1 cellular context compared by ENCODE assay signal in the genomic region with DNA sequence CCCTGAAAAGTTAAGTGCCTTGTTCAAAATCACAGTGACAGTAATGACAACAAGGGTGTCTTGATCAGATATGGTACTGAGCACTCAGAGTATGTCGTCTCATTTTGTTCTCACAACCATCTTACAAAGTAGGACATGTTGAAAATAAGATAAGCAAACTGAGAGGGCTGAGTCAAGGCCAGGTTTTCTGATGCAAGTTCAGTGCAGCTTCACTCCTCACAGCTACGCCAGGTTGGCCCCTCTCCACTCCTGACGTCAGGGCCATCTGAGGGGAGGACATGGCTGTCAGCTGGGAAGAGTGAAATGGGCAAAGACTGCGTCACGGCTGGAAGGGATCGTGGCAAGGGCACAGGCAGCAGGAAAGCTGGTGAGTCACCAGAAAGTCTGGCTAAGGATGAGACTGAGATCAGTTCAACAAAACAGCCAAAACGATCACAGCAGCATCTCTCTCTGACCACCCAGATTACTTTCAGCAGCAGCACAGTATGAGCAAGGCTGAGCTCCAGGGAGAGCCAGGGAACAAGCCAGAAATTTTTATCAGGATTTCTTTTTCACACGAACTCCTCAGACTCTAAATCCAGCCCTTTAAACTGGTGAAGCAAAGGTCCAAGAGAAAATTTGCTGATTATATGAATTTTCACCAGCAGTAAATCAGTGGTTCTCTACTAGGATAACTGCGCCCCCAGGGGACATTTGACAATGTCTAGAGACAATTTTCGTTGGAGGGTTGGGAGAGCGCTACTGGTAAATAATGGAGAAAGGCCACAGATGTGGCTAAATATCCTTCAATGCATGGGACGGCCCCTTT.
TF ChIP-seq lines count a peak whose summit lies in the region.

No MANE protein-coding gene starts in this region.

TF ChIP-seq in K562, 482 proteins besides CTCF, POLR2A, EP300 and RAD21 (continued from another document and continues in another):
- no peak for TF ChIP-seq TCF7 (IDR thresholded peaks at IDR 0.05; ENCODE audit: borderline replicate concordance)
- no peak for TF ChIP-seq RNF219 (CRISPR knock-in tag; IDR thresholded peaks at IDR 0.05)
- TF ChIP-seq ZNF184 (CRISPR knock-in tag; IDR thresholded peaks at IDR 0.05) = no peak
- no peak for TF ChIP-seq ZNF232 (CRISPR knock-in tag; IDR thresholded peaks at IDR 0.05)
- TF ChIP-seq, protein P1, sequence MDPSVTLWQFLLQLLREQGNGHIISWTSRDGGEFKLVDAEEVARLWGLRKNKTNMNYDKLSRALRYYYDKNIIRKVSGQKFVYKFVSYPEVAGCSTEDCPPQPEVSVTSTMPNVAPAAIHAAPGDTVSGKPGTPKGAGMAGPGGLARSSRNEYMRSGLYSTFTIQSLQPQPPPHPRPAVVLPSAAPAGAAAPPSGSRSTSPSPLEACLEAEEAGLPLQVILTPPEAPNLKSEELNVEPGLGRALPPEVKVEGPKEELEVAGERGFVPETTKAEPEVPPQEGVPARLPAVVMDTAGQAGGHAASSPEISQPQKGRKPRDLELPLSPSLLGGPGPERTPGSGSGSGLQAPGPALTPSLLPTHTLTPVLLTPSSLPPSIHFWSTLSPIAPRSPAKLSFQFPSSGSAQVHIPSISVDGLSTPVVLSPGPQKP (CRISPR knock-in tag; IDR thresholded peaks at IDR 0.05) = no peak
- no peak for TF ChIP-seq TCF15 (CRISPR knock-in tag; IDR thresholded peaks at IDR 0.05)
- TF ChIP-seq SREBF1 (IDR thresholded peaks at IDR 0.05; ENCODE audit: borderline replicate concordance, low read depth, low read length) = no peak
- no peak for TF ChIP-seq YY1 (IDR thresholded peaks at IDR 0.05; ENCODE audit: borderline replicate concordance in 1 of 3, control insufficient read depth in 1 of 3, extremely low read depth in 1 of 3, insufficient read depth in 3 of 3, insufficient read length in 1 of 3, insufficient replicate concordance in 2 of 3, low read depth in 1 of 3, low read length in 2 of 3)
- TF ChIP-seq ZNF384 (IDR thresholded peaks at IDR 0.05; ENCODE audit: low read depth, low read length) = no peak
- TF ChIP-seq BRD4 (IDR thresholded peaks at IDR 0.05) = no peak; the same call in 1 of the 2 replicates
- TF ChIP-seq SP1 (CRISPR knock-in tag; IDR thresholded peaks at IDR 0.05) = no peak
- TF ChIP-seq RBM25 (IDR thresholded peaks at IDR 0.05; ENCODE audit: low read depth, low read length, severe bottlenecking) = no peak
- no peak for TF ChIP-seq ZNF561 (CRISPR knock-in tag; conservative IDR thresholded peaks at IDR 0.05)
- peak; percentile 71; the same call in 1 of the 2 replicates for TF ChIP-seq BACH1 (tag; IDR thresholded peaks at IDR 0.05)
- TF ChIP-seq ZNF764 (CRISPR knock-in tag; IDR thresholded peaks at IDR 0.05; ENCODE audit: low read depth) = no peak
- TF ChIP-seq SAFB2 (IDR thresholded peaks at IDR 0.05; ENCODE audit: borderline replicate concordance, low read depth, low read length, severe bottlenecking) = no peak
- TF ChIP-seq RHOXF2B (CRISPR knock-in tag; conservative IDR thresholded peaks at IDR 0.05) = no peak
- no peak for TF ChIP-seq SMARCB1 (IDR thresholded peaks at IDR 0.05; ENCODE audit: insufficient read length, low read depth)
- TF ChIP-seq GABPB1 (CRISPR knock-in tag; IDR thresholded peaks at IDR 0.05) = 0 out of 2 replicates have a peak, but pooled peaks have one; percentile 18
- TF ChIP-seq, protein P2, sequence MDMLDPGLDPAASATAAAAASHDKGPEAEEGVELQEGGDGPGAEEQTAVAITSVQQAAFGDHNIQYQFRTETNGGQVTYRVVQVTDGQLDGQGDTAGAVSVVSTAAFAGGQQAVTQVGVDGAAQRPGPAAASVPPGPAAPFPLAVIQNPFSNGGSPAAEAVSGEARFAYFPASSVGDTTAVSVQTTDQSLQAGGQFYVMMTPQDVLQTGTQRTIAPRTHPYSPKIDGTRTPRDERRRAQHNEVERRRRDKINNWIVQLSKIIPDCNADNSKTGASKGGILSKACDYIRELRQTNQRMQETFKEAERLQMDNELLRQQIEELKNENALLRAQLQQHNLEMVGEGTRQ (CRISPR knock-in tag; IDR thresholded peaks at IDR 0.05) = no peak
- TF ChIP-seq, protein P3, sequence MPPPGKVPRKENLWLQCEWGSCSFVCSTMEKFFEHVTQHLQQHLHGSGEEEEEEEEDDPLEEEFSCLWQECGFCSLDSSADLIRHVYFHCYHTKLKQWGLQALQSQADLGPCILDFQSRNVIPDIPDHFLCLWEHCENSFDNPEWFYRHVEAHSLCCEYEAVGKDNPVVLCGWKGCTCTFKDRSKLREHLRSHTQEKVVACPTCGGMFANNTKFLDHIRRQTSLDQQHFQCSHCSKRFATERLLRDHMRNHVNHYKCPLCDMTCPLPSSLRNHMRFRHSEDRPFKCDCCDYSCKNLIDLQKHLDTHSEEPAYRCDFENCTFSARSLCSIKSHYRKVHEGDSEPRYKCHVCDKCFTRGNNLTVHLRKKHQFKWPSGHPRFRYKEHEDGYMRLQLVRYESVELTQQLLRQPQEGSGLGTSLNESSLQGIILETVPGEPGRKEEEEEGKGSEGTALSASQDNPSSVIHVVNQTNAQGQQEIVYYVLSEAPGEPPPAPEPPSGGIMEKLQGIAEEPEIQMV (tag; conservative IDR thresholded peaks at IDR 0.05; ENCODE audit: low read depth) = 0 out of 2 replicates have a peak, but pooled peaks have one; percentile 4
- TF ChIP-seq CUX1 (CRISPR knock-in tag; IDR thresholded peaks at IDR 0.05) = no peak
- TF ChIP-seq ZSCAN32 (CRISPR knock-in tag; IDR thresholded peaks at IDR 0.05) = peak; percentile 67; the same call in 1 of the 2 replicates
- peak; percentile 80 for TF ChIP-seq SMARCE1 (IDR thresholded peaks at IDR 0.05)
- TF ChIP-seq JUN (IDR thresholded peaks at IDR 0.05; ENCODE audit: borderline replicate concordance, low read depth, low read length) = peak; percentile 89
- no peak for TF ChIP-seq JUN (CRISPR knock-in tag; IDR thresholded peaks at IDR 0.05; ENCODE audit: borderline replicate concordance)
- no peak for TF ChIP-seq HBP1 (CRISPR knock-in tag; IDR thresholded peaks at IDR 0.05)
- no peak for TF ChIP-seq ZKSCAN1 (IDR thresholded peaks at IDR 0.05; ENCODE audit: low read depth, low read length)
- no peak for TF ChIP-seq ZNF140 (CRISPR knock-in tag; IDR thresholded peaks at IDR 0.05)
- no peak for TF ChIP-seq RFX7 (CRISPR knock-in tag; IDR thresholded peaks at IDR 0.05)
- TF ChIP-seq, protein P4, sequence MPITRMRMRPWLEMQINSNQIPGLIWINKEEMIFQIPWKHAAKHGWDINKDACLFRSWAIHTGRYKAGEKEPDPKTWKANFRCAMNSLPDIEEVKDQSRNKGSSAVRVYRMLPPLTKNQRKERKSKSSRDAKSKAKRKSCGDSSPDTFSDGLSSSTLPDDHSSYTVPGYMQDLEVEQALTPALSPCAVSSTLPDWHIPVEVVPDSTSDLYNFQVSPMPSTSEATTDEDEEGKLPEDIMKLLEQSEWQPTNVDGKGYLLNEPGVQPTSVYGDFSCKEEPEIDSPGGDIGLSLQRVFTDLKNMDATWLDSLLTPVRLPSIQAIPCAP (CRISPR knock-in tag; IDR thresholded peaks at IDR 0.05; ENCODE audit: borderline replicate concordance) = no peak
- TF ChIP-seq ZNF778 (CRISPR knock-in tag; IDR thresholded peaks at IDR 0.05) = no peak
- TF ChIP-seq, protein P5, sequence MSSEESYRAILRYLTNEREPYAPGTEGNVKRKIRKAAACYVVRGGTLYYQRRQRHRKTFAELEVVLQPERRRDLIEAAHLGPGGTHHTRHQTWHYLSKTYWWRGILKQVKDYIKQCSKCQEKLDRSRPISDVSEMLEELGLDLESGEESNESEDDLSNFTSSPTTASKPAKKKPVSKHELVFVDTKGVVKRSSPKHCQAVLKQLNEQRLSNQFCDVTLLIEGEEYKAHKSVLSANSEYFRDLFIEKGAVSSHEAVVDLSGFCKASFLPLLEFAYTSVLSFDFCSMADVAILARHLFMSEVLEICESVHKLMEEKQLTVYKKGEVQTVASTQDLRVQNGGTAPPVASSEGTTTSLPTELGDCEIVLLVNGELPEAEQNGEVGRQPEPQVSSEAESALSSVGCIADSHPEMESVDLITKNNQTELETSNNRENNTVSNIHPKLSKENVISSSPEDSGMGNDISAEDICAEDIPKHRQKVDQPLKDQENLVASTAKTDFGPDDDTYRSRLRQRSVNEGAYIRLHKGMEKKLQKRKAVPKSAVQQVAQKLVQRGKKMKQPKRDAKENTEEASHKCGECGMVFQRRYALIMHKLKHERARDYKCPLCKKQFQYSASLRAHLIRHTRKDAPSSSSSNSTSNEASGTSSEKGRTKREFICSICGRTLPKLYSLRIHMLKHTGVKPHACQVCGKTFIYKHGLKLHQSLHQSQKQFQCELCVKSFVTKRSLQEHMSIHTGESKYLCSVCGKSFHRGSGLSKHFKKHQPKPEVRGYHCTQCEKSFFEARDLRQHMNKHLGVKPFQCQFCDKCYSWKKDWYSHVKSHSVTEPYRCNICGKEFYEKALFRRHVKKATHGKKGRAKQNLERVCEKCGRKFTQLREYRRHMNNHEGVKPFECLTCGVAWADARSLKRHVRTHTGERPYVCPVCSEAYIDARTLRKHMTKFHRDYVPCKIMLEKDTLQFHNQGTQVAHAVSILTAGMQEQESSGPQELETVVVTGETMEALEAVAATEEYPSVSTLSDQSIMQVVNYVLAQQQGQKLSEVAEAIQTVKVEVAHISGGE (CRISPR knock-in tag; IDR thresholded peaks at IDR 0.05) = no peak
- TF ChIP-seq NR3C1 (CRISPR knock-in tag; IDR thresholded peaks at IDR 0.05) = no peak
- TF ChIP-seq NFXL1 (CRISPR knock-in tag; IDR thresholded peaks at IDR 0.05) = no peak
- TF ChIP-seq ZNF143 (CRISPR knock-in tag; IDR thresholded peaks at IDR 0.05) = no peak
- TF ChIP-seq SNAPC5 (CRISPR knock-in tag; IDR thresholded peaks at IDR 0.05) = no peak
- TF ChIP-seq STAT5A (IDR thresholded peaks at IDR 0.05; ENCODE audit: borderline replicate concordance, low read length) = peak; percentile 63; the same call in 1 of the 2 replicates
- TF ChIP-seq ZNF655 (CRISPR knock-in tag; IDR thresholded peaks at IDR 0.05) = no peak
